In the genomic region with DNA sequence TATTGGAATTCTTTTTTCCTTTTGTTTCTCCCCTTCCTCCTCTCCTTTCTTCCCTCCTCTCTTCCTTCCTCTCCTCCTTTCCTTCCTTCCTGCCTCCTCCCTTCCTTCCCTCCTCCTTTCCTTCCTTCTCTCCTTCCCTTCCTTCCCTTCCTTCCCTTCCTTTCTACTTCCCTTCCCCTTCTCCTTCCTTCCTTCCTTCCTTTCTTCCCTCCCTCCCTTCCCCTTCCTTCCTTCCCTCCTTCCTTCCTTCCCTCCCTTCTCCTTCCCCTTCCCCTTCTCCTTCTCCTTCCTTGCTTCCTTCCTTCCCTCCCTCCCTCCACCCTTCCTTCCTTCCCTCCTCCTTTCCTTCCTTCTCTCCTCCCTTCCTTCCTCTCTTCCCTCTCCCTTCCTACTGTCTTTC, we compare ENCODE assay signal across 37 cellular contexts.
A peak's percentile ranks its signal among the peaks of the same experiment; 100 is the strongest.
DNase-seq lines count a peak whose midpoint lies in the region; ATAC-seq, FAIRE-seq and TF ChIP-seq lines count a peak whose summit lies in the region.
"Had no signal": no experiment of that assay in that cellular context is flagged by ENCODE, and none has a peak within 500 bp of the region (broad histone marks: within the 10 kb centered on the region; RNA-seq: fewer than 3 reads in every experiment).

No MANE protein-coding gene starts in this region.

- no peak overlapping the region for H2BK20ac ChIP-seq in H1 (ENCODE audit: low read length)

- no TSS peak for BruUV-seq in HepG2 (replicated peaks; lab: Mats Ljungman, UMichigan)
- BruUV-seq in K562 (replicated peaks; lab: Mats Ljungman, UMichigan), result no TSS peak

- H2AFZ ChIP-seq in HepG2 (ENCODE audit: low read length) (no peak overlapping the region), K562 (ENCODE audit: low read depth, low read length) (no peak overlapping the region), H1 (ENCODE audit: low read length) (no peak overlapping the region)

- H4K20me1 ChIP-seq in HepG2 (ENCODE audit: insufficient read depth, low read length) (no peaks in the 10 kb centered on the region), K562 (replicated peaks; ENCODE audit: control insufficient read depth, insufficient read depth, low read length) (no peaks in the 10 kb centered on the region), H1 (replicated peaks in 1 of 2; ENCODE audit: control insufficient read depth in 1 of 2, insufficient read depth in 2 of 2, low read length in 2 of 2) (no peaks in the 10 kb centered on the region)
- H4K20me1 ChIP-seq: BLaER1; BLaER1 treated with 17β-estradiol and CSF1 and Interleukin-3, amounts not matched to agents 10 nM and 100 nM had no signal

- TF ChIP-seq POLR2A in HepG2 (IDR thresholded peaks at IDR 0.05; ENCODE audit: insufficient read depth in 1 of 2, low read depth in 2 of 2, low read length in 2 of 2) (no peak), right lobe of liver (IDR thresholded peaks at IDR 0.05) (no peak), K562 (conservative IDR thresholded peaks at IDR 0.05) (no peak), H1 (IDR thresholded peaks at IDR 0.05; ENCODE audit: control extremely low read depth in 1 of 2, low read depth in 2 of 2, low read length in 2 of 2) (no peak)

- H3K27ac ChIP-seq in HepG2 (ENCODE audit: extremely low read length, insufficient read depth, low read length) (no peak overlapping the region), right lobe of liver (no peak overlapping the region), HEK293 (ENCODE audit: extremely low read depth, low read depth, low read length) (no peak overlapping the region), K562 (ENCODE audit: extremely low read depth, low read depth, low read length) (no peak overlapping the region), H1 (ENCODE audit: low read depth, low read length) (no peak overlapping the region)
- H3K27ac ChIP-seq: 22Rv1; A549; BLaER1; BLaER1 treated with 17β-estradiol and CSF1 and Interleukin-3, amounts not matched to agents 10 nM and 100 nM; C4-2B had no signal

- intact Hi-C loops in HepG2 (cut with micrococcal nuclease; ENCODE audit: unreplicated experiment) (no loop called here), right lobe of liver (cut with DNase I) (no loop called here), K562 (cut with micrococcal nuclease) (no loop called here), natural killer cell (cut with micrococcal nuclease) (no loop called here)

- H3K79me1 ChIP-seq in H1 (ENCODE audit: low read depth, low read length), result no peaks in the 10 kb centered on the region

- H3K4ac ChIP-seq in H1 (replicated peaks; ENCODE audit: insufficient read length, low read depth, low read length), result no peak overlapping the region

- H3K4me1 Mint-ChIP-seq in natural killer cell, result no peaks in the 10 kb centered on the region
- H3K4me1 Mint-ChIP-seq: B cell; CD14-positive monocyte; CD4-positive, alpha-beta memory T cell; CD4-positive, CD25-positive, alpha-beta regulatory T cell; CD8-positive, alpha-beta memory T cell had no signal

- H3K4me3 ChIP-seq in HepG2 (replicated peaks in 1 of 3; ENCODE audit: insufficient read depth in 1 of 3, low read depth in 2 of 3, low read length in 3 of 3), result no peak overlapping the region
- H3K4me3 ChIP-seq in right lobe of liver, result no peak overlapping the region
- no peak overlapping the region for H3K4me3 ChIP-seq in HEK293 (ENCODE audit: low read depth, low read length)
- no peak overlapping the region for H3K4me3 ChIP-seq in K562
- no peak overlapping the region for H3K4me3 ChIP-seq in H1 (ENCODE audit: extremely low read depth in 1 of 4, insufficient read depth in 2 of 4, low read depth in 3 of 4, low read length in 4 of 4)
- H3K4me3 ChIP-seq: A549; BLaER1; BLaER1 treated with 17β-estradiol and CSF1 and Interleukin-3, amounts not matched to agents 10 nM and 100 nM had no signal

- H3K36me3 Mint-ChIP-seq in natural killer cell, result no peaks in the 10 kb centered on the region
- H3K36me3 Mint-ChIP-seq: CD14-positive monocyte; CD4-positive, alpha-beta memory T cell; CD4-positive, CD25-positive, alpha-beta regulatory T cell; CD8-positive, alpha-beta memory T cell; CD8-positive, alpha-beta T cell had no signal

- H4K91ac ChIP-seq in H1 (replicated peaks; ENCODE audit: insufficient read length, low read length), result no peak overlapping the region

- no peaks in the 10 kb centered on the region; the same call in 1 of the 2 replicates for H3K23me2 ChIP-seq in H1 (ENCODE audit: low read depth, low read length)

- H2AK5ac ChIP-seq in H1 (ENCODE audit: low read depth, low read length), result peak overlapping the region; percentile 68; the same call in 1 of the 2 replicates

- no peak overlapping the region for H3K14ac ChIP-seq in H1 (ENCODE audit: insufficient read length)

- no peak overlapping the region for H3K56ac ChIP-seq in H1 (replicated peaks; ENCODE audit: insufficient read length, low read depth, low read length)

- no peak overlapping the region for H2BK15ac ChIP-seq in H1 (ENCODE audit: low read length)

- no peak for TF ChIP-seq CTCF in HepG2 (CRISPR knock-in tag; IDR thresholded peaks at IDR 0.05)
- TF ChIP-seq CTCF in right lobe of liver (IDR thresholded peaks at IDR 0.05), result no peak
- no peak for TF ChIP-seq CTCF in HEK293 (tag by site-specific recombination; IDR thresholded peaks at IDR 0.05)
- no peak for TF ChIP-seq CTCF in K562 (IDR thresholded peaks at IDR 0.05 in 2 of 3, conservative IDR thresholded peaks at IDR 0.05 in 1 of 3; ENCODE audit: insufficient read depth in 2 of 3, low read depth in 1 of 3, low read length in 3 of 3)
- no peak for TF ChIP-seq CTCF in H1 (IDR thresholded peaks at IDR 0.05; ENCODE audit: control extremely low read depth in 1 of 3, insufficient read depth in 1 of 3, low read depth in 1 of 3, low read length in 3 of 3)
- no peak for TF ChIP-seq CTCF in natural killer cell (IDR thresholded peaks at IDR 0.05)

- TF ChIP-seq EP300 in HepG2 (IDR thresholded peaks at IDR 0.05; ENCODE audit: low read depth in 2 of 2, low read length in 2 of 2), result no peak
- TF ChIP-seq EP300 in HepG2 (CRISPR knock-in tag; IDR thresholded peaks at IDR 0.05; ENCODE audit: borderline replicate concordance), result no peak
- TF ChIP-seq EP300 in K562 (IDR thresholded peaks at IDR 0.05; ENCODE audit: low read length), result no peak
- no peak for TF ChIP-seq EP300 in H1 (IDR thresholded peaks at IDR 0.05; ENCODE audit: borderline replicate concordance in 1 of 2, low read depth in 2 of 2, low read length in 2 of 2)

- CTCF ChIA-PET in HepG2 (lab: Yijun Ruan, JAX; ENCODE audit: low intra/inter-chr PET ratio, low total read pairs), result no interaction called here
- CTCF ChIA-PET in HEK293 (lab: Yijun Ruan, JAX), result no interaction called here
- CTCF ChIA-PET in K562 (lab: Yijun Ruan, JAX; ENCODE audit: low intra/inter-chr PET ratio), result no interaction called here
- CTCF ChIA-PET in H1 (lab: Charles Lee; ENCODE audit: partially characterized antibody), result no interaction called here

- H3K27me3 Mint-ChIP-seq in natural killer cell (ENCODE audit: low read depth in 2 of 2), result no peaks in the 10 kb centered on the region
- H3K27me3 Mint-ChIP-seq: CD4-positive, alpha-beta T cell; CD4-positive, CD25-positive, alpha-beta regulatory T cell; CD8-positive, alpha-beta memory T cell had no signal

- H4K5ac ChIP-seq in H1 (ENCODE audit: insufficient read length, low read depth, low read length), result no peak overlapping the region

- H3K9me1 ChIP-seq in K562 (ENCODE audit: control insufficient read depth, insufficient read depth, low read length), result no peaks in the 10 kb centered on the region

- H4K8ac ChIP-seq in H1 (ENCODE audit: extremely low read depth, insufficient read depth, low read length), result no peak overlapping the region

- H3K9me3 Mint-ChIP-seq in natural killer cell, result peaks cover 0 to 5% of the 10 kb centered on the region in 2 donors
- H3K9me3 Mint-ChIP-seq: CD4-positive, alpha-beta T cell; CD8-positive, alpha-beta T cell had no signal

- H3K4me2 ChIP-seq in HepG2 (ENCODE audit: low read depth, low read length) (no peak overlapping the region), K562 (ENCODE audit: insufficient read depth, low read length) (no peak overlapping the region), H1 (ENCODE audit: insufficient read depth in 1 of 2, low read depth in 2 of 2, low read length in 2 of 2) (no peak overlapping the region)
- H3K4me2 ChIP-seq: A549; BLaER1; BLaER1 treated with 17β-estradiol and CSF1 and Interleukin-3, amounts not matched to agents 10 nM and 100 nM had no signal

- H3K79me2 ChIP-seq in HepG2 (ENCODE audit: insufficient read depth, low read length) (no peaks in the 10 kb centered on the region), K562 (ENCODE audit: control insufficient read depth, insufficient read depth, low read length) (no peaks in the 10 kb centered on the region), H1 (ENCODE audit: control insufficient read depth in 1 of 2, insufficient read depth in 2 of 2, low read length in 2 of 2) (no peaks in the 10 kb centered on the region)

- no peaks in the 10 kb centered on the region for H3K9me3 ChIP-seq in HepG2 (ENCODE audit: low read length)
- H3K9me3 ChIP-seq in right lobe of liver, result no peaks in the 10 kb centered on the region
- no peaks in the 10 kb centered on the region for H3K9me3 ChIP-seq in HEK293 (ENCODE audit: control insufficient read depth, insufficient read depth, low read depth, low read length)
- H3K9me3 ChIP-seq in K562 (replicated peaks; ENCODE audit: control insufficient read depth, insufficient read depth, low read depth, low read length), result no peaks in the 10 kb centered on the region
- no peaks in the 10 kb centered on the region for H3K9me3 ChIP-seq in H1 (ENCODE audit: insufficient read depth in 2 of 2, low read depth in 1 of 2, low read length in 1 of 2)
- H3K9me3 ChIP-seq: A549; BE2C; BLaER1; BLaER1 treated with 17β-estradiol and CSF1 and Interleukin-3, amounts not matched to agents 10 nM and 100 nM; Caco-2 had no signal

- POLR2A ChIA-PET in HepG2 (lab: Yijun Ruan, JAX), result no interaction called here
- POLR2A ChIA-PET in HEK293 (lab: Yijun Ruan, JAX), result no interaction called here
- POLR2A ChIA-PET in K562 (lab: Yijun Ruan, JAX), result no interaction called here
- POLR2A ChIA-PET in H1 (lab: Charles Lee; ENCODE audit: partially characterized antibody), result no interaction called here

- H3K4me1 ChIP-seq in HepG2 (ENCODE audit: insufficient read depth, low read length), result no peaks in the 10 kb centered on the region
- no peaks in the 10 kb centered on the region for H3K4me1 ChIP-seq in right lobe of liver
- H3K4me1 ChIP-seq in HEK293 (ENCODE audit: control insufficient read depth, insufficient read depth, low read length), result no peaks in the 10 kb centered on the region; the same call in 1 of the 2 replicates
- H3K4me1 ChIP-seq in K562 (replicated peaks in 1 of 2; ENCODE audit: control insufficient read depth in 2 of 2, insufficient read depth in 2 of 2, low read length in 2 of 2), result no peaks in the 10 kb centered on the region
- H3K4me1 ChIP-seq in H1 (replicated peaks in 1 of 4; ENCODE audit: control insufficient read depth in 3 of 4, insufficient read depth in 4 of 4, low read length in 3 of 4), result no peaks in the 10 kb centered on the region
- H3K4me1 ChIP-seq: A549; BE2C; BLaER1; BLaER1 treated with 17β-estradiol and CSF1 and Interleukin-3, amounts not matched to agents 10 nM and 100 nM; Caco-2 had no signal

- FAIRE-seq in HepG2 (lab: Jason Lieb, UNC) (no peak), K562 (lab: Jason Lieb, UNC) (no peak), H1 (lab: Jason Lieb, UNC) (no peak)
- FAIRE-seq: A204.1, A549, D721Med had no signal

- H3K27me3 ChIP-seq in HepG2 (ENCODE audit: control insufficient read depth in 1 of 2, insufficient read depth in 2 of 2, low read length in 2 of 2) (no peaks in the 10 kb centered on the region), right lobe of liver (no peaks in the 10 kb centered on the region), K562 (ENCODE audit: control insufficient read depth in 2 of 2, insufficient read depth in 2 of 2, low read length in 2 of 2) (no peaks in the 10 kb centered on the region), H1 (replicated peaks in 1 of 4; ENCODE audit: control insufficient read depth in 3 of 4, extremely low read depth in 1 of 4, insufficient read depth in 3 of 4, low read length in 3 of 4) (no peaks in the 10 kb centered on the region)
- H3K27me3 ChIP-seq: BE2C; BLaER1; BLaER1 treated with 17β-estradiol and CSF1 and Interleukin-3, amounts not matched to agents 10 nM and 100 nM had no signal

- ATAC-seq in HepG2, result no peak
- no peak for ATAC-seq in right lobe of liver
- no peak for ATAC-seq in K562
- ATAC-seq in HG03342 (IDR thresholded peaks at IDR 0.05; ENCODE audit: unreplicated experiment), result no peak
- no peak for ATAC-seq in natural killer cell
- ATAC-seq: A549; CD8-positive, alpha-beta T cell had no signal

- H3K18ac ChIP-seq in H1 (ENCODE audit: extremely low read depth, low read length), result no peak overlapping the region

- H3K4me3 Mint-ChIP-seq in natural killer cell, result no peak overlapping the region
- H3K4me3 Mint-ChIP-seq: B cell; CD14-positive monocyte; CD4-positive, alpha-beta T cell; CD4-positive, CD25-positive, alpha-beta regulatory T cell; CD8-positive, alpha-beta memory T cell; CD8-positive, alpha-beta T cell had no signal

- DNase-seq in HepG2 (ENCODE audit: low spot score) (no peak), right lobe of liver (no peak), K562 (ENCODE audit: extremely low read depth in 1 of 4, low spot score in 3 of 4) (no peak), H1 (ENCODE audit: low read depth in 1 of 2, low spot score in 2 of 2) (no peak), A172 (ENCODE audit: low spot score) (no peak), natural killer cell (no peak)
- DNase-seq: 8988T; ACHN; AML-193; BE2C; C1 segment of cervical spinal cord; Caco-2; Calu3; CD4-positive, alpha-beta memory T cell; CD4-positive, alpha-beta T cell; CD4-positive, CD25-positive, alpha-beta regulatory T cell; CD8-positive, alpha-beta memory T cell; CD8-positive, alpha-beta T cell; COR-L47; DMS 273 treated with DMSO at 0.1 percent for 48 hours; DMS153; DMS53; DMS79; DMS79 treated with DMSO at 0.1 percent for 48 hours; DND-41; EL had no signal

- H2BK120ac ChIP-seq in H1 (replicated peaks; ENCODE audit: low read depth, low read length), result no peak overlapping the region

- no peak overlapping the region for H2BK12ac ChIP-seq in H1 (ENCODE audit: low read depth, low read length)

- no peak overlapping the region for H3K27ac Mint-ChIP-seq in natural killer cell
- H3K27ac Mint-ChIP-seq: B cell; CD4-positive, alpha-beta T cell; CD4-positive, CD25-positive, alpha-beta regulatory T cell; CD8-positive, alpha-beta memory T cell; CD8-positive, alpha-beta T cell had no signal

- H3K23ac ChIP-seq in H1 (ENCODE audit: insufficient read length), result no peak overlapping the region

- no peak overlapping the region for H3K9ac ChIP-seq in HepG2 (ENCODE audit: insufficient read depth, low read depth, low read length)
- no peak overlapping the region for H3K9ac ChIP-seq in K562 (ENCODE audit: insufficient read depth in 1 of 2, low read depth in 2 of 2, low read length in 2 of 2)
- no peak overlapping the region for H3K9ac ChIP-seq in H1 (replicated peaks in 1 of 4; ENCODE audit: extremely low read depth in 1 of 4, low read depth in 3 of 4, low read length in 3 of 4)
- H3K9ac ChIP-seq: BLaER1; BLaER1 treated with 17β-estradiol and CSF1 and Interleukin-3, amounts not matched to agents 10 nM and 100 nM had no signal

- no peaks in the 10 kb centered on the region for H3K36me3 ChIP-seq in HepG2 (replicated peaks in 1 of 2; ENCODE audit: control insufficient read depth in 1 of 2, insufficient read depth in 2 of 2, low read length in 2 of 2)
- no peaks in the 10 kb centered on the region for H3K36me3 ChIP-seq in right lobe of liver
- H3K36me3 ChIP-seq in HEK293 (ENCODE audit: control insufficient read depth in 2 of 2, insufficient read depth in 1 of 2, low read length in 2 of 2), result no peaks in the 10 kb centered on the region
- H3K36me3 ChIP-seq in K562 (ENCODE audit: control insufficient read depth, insufficient read depth, low read length), result no peaks in the 10 kb centered on the region
- H3K36me3 ChIP-seq in H1 (ENCODE audit: control insufficient read depth in 2 of 4, insufficient read depth in 4 of 4, low read length in 3 of 4), result no peaks in the 10 kb centered on the region
- H3K36me3 ChIP-seq: BE2C; BLaER1; BLaER1 treated with 17β-estradiol and CSF1 and Interleukin-3, amounts not matched to agents 10 nM and 100 nM had no signal

- H2BK5ac ChIP-seq in H1 (ENCODE audit: low read depth, low read length), result no peak overlapping the region

- in situ Hi-C loops in HepG2 (cut with HindIII; ENCODE audit: extremely low pct_ligation_motif_present, low pct_unique_long_range_greater_than_20kb), result no loop called here
- in situ Hi-C loops in K562 (cut with MboI), result no loop called here

- TF ChIP-seq RAD21 in HepG2 (CRISPR knock-in tag; IDR thresholded peaks at IDR 0.05), result no peak
- TF ChIP-seq RAD21 in K562 (CRISPR knock-in tag; conservative IDR thresholded peaks at IDR 0.05 in 1 of 2, IDR thresholded peaks at IDR 0.05 in 1 of 2), result no peak
- TF ChIP-seq RAD21 in H1 (IDR thresholded peaks at IDR 0.05 in 1 of 2, conservative IDR thresholded peaks at IDR 0.05 in 1 of 2; ENCODE audit: low read depth in 2 of 2, low read length in 2 of 2), result no peak
